8 cellular contexts compared by ENCODE assay signal in the genomic region with DNA sequence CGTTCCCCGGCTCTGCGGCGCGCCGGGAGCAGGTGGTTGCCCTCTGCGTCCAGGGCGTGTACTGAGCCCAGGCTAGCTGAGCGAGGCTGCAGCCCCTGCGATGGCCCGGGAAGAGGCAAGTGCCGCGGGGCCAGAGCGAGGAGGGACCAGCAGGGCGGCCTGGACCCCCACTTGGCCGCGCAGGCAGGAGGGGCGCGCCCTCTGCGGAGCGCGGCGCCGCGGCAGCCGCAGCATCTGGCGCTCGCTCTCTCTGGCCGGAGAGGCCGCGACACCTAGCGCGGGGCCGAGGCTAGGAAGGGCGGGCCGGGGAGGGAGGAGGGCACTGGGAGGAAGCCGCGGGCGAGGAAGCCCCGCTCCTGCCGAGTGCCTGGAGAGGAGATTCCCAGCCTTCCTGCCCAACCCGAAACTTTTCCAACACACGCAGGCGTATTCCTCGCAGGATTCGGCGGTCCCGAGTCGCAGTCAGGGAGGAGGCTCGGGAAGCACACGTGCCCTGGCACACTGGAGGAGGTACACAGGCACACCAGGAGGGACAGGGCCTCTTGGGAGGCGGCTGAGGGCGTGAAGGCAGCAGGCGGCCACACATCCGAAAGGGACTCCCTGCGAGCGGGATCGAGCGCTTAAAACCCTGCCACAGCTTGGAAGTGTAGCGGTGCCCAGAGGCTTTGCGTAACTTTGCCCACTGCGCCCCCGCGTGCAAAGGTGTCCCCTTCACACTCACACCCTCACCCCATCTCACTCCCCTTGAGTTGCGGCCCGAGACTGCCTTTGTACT. TPM values are rescaled to one million over a fixed set of nuclear protein-coding genes. Genes with fewer than 3 reads are reported as not detected.
DNase-seq lines count a peak whose midpoint lies in the region; ATAC-seq and TF ChIP-seq lines count a peak whose summit lies in the region.

No MANE protein-coding gene starts in this region.

- in situ Hi-C loops in KBM-7 (cut with MboI; ENCODE audit: low pct_unique_long_range_greater_than_20kb, low sequenced_read_pairs), result no loop called here

- DNase-seq in AG10803 (ENCODE audit: low read depth), result no peak
- DNase-seq in NCI-H1105 treated with DMSO at 0.1 percent for 48 hours (lab: John Stamatoyannopoulos, UW), result peak; percentile 55
- peak in 4 of 10 donors; percentile 47 to 69 (median 62) for DNase-seq in dorsolateral prefrontal cortex
- DNase-seq in mucosa of descending colon, result peak in 2 of 3 donors; percentile 54 to 56
- DNase-seq in stimulated activated CD4-positive, alpha-beta T cell treated with anti-CD3 and anti-CD28 coated beads, Interleukin-2, amount 100 ng/mL, for 24 hours, result no peak
- no peak for DNase-seq in KBM-7
- DNase-seq in NCI-H226, result no peak

- peak overlapping the region in 53 of 59 donors; percentile 23 to 84 (median 69) for H3K27ac ChIP-seq in dorsolateral prefrontal cortex

- peaks cover 0 to 94% (median 60%) of the 10 kb centered on the region in 45 donors for H3K27me3 ChIP-seq in dorsolateral prefrontal cortex

- TF ChIP-seq CTCF in AG10803 (conservative IDR thresholded peaks at IDR 0.05; ENCODE audit: low read length) (no peak), dorsolateral prefrontal cortex (IDR thresholded peaks at IDR 0.05 in 54 of 56, conservative IDR thresholded peaks at IDR 0.05 in 2 of 56; ENCODE audit: low read depth in 1 of 56, partially characterized antibody in 56 of 56) (peak in 41 of 56 donors; percentile 8 to 66 (median 29)), mucosa of descending colon (IDR thresholded peaks at IDR 0.05) (no peak)

- peak overlapping the region; percentile 10; the same call in 1 of the 2 replicates for H3K4me3 ChIP-seq in AG10803 (ENCODE audit: low read length)
- H3K4me3 ChIP-seq in dorsolateral prefrontal cortex, result peak overlapping the region; percentile 29 to 79 (median 63)
- no peak overlapping the region for H3K4me3 ChIP-seq in mucosa of descending colon

- ATAC-seq in mucosa of descending colon, result peak; percentile 45
- ATAC-seq in GM18519 (IDR thresholded peaks at IDR 0.05; ENCODE audit: low FRiP score, unreplicated experiment), result no peak

- intact Hi-C loops in dorsolateral prefrontal cortex (cut with DNase I), result loop anchor here (2.0 to 10.0 kb wide), 5 partner anchors 96 to 738 kb away; no protein-coding TSS in a partner anchor
- intact Hi-C loops in mucosa of descending colon (cut with DNase I, micrococcal nuclease), result no loop called here

- H3K9me3 ChIP-seq in mucosa of descending colon, result no peaks in the 10 kb centered on the region

- peaks cover 19% of the 10 kb centered on the region for H3K4me1 ChIP-seq in mucosa of descending colon (ENCODE audit: low read depth)

- H3K36me3 ChIP-seq in mucosa of descending colon (ENCODE audit: low read depth), result no peaks in the 10 kb centered on the region

RNA-seq across cellular contexts. Expression of a gene that starts 4.8 kb away (rescaled TPM):
- 100 to 1,000 TPM in 1 of 120 experiments, 10 to 100 TPM in 119; 15.7 to 146 (median 33.4) TPM for total RNA-seq in dorsolateral prefrontal cortex
- total RNA-seq in mucosa of descending colon, result 10 to 100 TPM; 17.6 to 31.5 (median 19.2) TPM

Comparison
In these comparisons a context has a peak if more than half of its experiments do, and no peak if none do; other contexts are left out.
1. DNase-seq: peak in NCI-H1105 treated with DMSO at 0.1 percent for 48 hours (single experiment) and mucosa of descending colon (2 of 3); none in AG10803 (single experiment), stimulated activated CD4-positive, alpha-beta T cell treated with anti-CD3 and anti-CD28 coated beads, Interleukin-2, amount 100 ng/mL, for 24 hours (0 of 2), KBM-7 (single experiment) and NCI-H226 (single experiment).
2. CTCF ChIP-seq: peak in dorsolateral prefrontal cortex (41 of 56); none in AG10803 (single experiment) and mucosa of descending colon (single experiment).
3. intact Hi-C loops: an anchor here in dorsolateral prefrontal cortex (2.0 to 10.0 kb wide); none called in mucosa of descending colon.